In the genomic region with DNA sequence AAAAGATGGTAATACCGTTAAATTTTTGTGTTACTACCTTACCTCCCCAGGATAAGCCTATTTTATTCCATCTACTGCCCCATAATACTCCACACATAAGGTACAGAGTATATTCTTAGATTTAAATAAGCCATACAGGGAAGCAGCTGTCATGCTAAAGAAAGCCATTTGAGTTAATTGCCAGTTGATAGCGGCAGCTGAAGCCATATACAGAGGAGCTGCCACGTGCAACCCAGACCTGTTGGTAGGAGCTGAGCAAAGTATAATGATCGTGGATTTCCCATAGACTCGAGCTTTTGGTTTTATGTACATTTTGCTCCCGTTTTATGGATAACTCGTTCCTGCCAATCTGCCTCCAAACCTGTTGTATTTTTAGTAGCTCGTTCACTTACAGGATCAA, we compare ENCODE assay signal across 19 cellular contexts. TPM values are rescaled to one million over a fixed set of nuclear protein-coding genes. Genes with fewer than 3 reads are reported as not detected.
"Had no signal": no experiment of that assay in that cellular context is flagged by ENCODE, and none has a peak within 500 bp of the region (broad histone marks: within the 10 kb centered on the region; RNA-seq: fewer than 3 reads in every experiment).

No MANE protein-coding gene starts in this region.

- DNase-seq: activated CD4-positive, alpha-beta T cell treated with anti-CD3 and anti-CD28 coated beads, Interleukin-2, amount 50 U/mL, for 1 hour; activated CD8-positive, alpha-beta memory T cell treated with anti-CD3 and anti-CD28 coated beads for 24 hours; activated gamma-delta T cell treated with Interleukin-2 at 50 U/mL for 16 hours; amniotic stem cell; central memory CD4-positive, alpha-beta T cell; effector CD4-positive, alpha-beta T cell; esophagus squamous epithelium; islet precursor cell; midbrain; pancreas; stimulated activated CD4-positive, alpha-beta T cell treated with anti-CD3 and anti-CD28 coated beads, Interleukin-1b, Interleukin-23, amount 100 ng/mL, for 48 hours had no signal

- ATAC-seq: activated CD4-positive, CD25-positive, alpha-beta regulatory T cell treated with anti-CD3 and anti-CD28 coated beads, Interleukin-2, amount 50 U/mL, for 24 hours; left lobe of liver; pancreas had no signal

- H3K27ac ChIP-seq: coronary artery, esophagus squamous epithelium, hepatocyte, pancreas had no signal

RNA-seq across cellular contexts. Expression of gene CPSF4L, which starts 12.0 kb away (rescaled TPM):
- total RNA-seq: endothelial cell of umbilical vein, esophagus squamous epithelium, fibroblast of villous mesenchyme, hepatocyte, lung microvascular endothelial cell, ureter had no signal
